1 cellular context compared by ENCODE assay signal in the genomic region with DNA sequence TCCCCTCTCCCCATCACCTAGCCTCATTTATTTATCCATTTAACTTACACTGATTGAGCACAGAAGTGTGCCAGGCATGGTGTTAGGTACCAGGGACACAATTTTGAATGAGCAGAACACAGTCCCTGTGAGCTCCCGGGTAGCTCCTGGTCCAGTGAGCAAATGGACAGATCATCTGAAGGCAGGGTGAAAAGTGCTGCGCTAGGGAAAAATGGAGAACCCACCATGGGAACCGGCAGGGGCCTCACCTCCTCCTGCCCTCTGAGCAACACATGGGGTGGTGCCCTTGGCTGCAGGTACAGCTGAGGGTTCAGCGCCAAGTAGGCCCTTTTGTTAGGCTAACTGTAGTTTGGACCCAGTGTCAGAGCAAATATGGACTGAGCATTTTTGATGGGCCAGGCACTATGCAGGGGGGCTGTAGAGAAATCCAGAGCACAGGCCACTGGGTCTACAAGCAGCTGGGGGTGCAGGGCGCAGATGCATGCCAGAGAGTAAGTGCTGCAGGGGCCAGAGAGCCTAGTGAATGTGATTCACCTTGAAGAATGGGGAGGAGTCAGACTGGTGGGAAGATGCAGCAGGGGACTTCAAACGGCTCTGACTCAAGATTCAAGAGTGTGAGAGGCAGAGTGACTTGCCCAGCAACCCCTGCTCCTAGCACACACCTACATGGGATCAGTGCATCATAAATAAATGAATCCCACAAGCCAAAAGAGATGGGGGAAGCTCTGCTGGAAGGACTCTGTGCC.
TF ChIP-seq lines count a peak whose summit lies in the region.

No MANE protein-coding gene starts in this region.

TF ChIP-seq in endothelial cell of umbilical vein, 7 proteins besides CTCF, POLR2A, EP300 and RAD21 (continued from another document):
- TF ChIP-seq POLR2AphosphoS5 (IDR thresholded peaks at IDR 0.05; ENCODE audit: insufficient read depth, low read depth, low read length) (no peak), GATA2 (IDR thresholded peaks at IDR 0.05; ENCODE audit: insufficient read depth, insufficient read length, low read depth, low read length) (no peak)
TF ChIP-seq in endothelial cell of umbilical vein: peak in this region for 0.
